Comparison of ENCODE assay signal across 8 cellular contexts in the genomic region with DNA sequence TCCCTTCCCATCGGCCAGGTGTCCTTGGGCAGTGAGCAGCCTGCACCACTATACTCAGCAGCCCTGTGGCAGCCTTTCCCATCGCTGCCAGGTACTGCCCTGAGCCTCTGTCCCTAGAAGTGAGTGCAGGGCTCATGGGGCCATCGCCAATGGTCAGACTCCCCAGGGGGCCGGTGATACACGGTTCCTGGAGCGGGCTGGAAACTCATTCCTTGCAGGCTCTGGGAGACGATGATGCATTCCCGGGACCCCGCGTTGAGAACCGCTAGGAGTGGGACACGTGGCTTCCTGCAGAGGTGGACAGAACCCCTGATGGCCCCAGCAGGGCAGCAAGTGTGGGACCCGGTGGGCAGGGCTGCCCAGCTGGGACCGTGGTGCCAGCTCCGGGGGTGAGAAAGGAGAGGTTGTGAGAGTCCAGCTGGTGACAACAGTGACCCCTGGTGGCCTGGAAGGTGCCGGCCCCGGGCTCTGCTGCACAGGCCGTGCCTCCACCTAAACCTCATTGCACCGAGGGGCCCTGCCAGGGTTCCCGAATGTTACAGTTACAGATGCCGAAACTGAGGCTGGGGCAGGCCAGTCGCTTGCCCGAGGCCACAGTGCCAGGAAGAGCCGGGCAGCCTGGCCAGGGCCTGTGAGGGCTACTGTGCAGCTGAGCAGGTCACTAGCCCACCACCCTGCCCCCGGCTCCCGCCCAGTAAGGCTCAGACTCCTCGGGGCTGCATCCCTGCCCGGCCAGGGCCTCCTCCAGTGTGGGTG. TPM values are rescaled to one million over a fixed set of nuclear protein-coding genes. Genes with fewer than 3 reads are reported as not detected.
DNase-seq lines count a peak whose midpoint lies in the region; ATAC-seq and TF ChIP-seq lines count a peak whose summit lies in the region.

No MANE protein-coding gene starts in this region.

- H3K27ac Mint-ChIP-seq in naive thymus-derived CD8-positive, alpha-beta T cell = no peak overlapping the region

- POLR2A ChIA-PET in HEK293T (lab: Yijun Ruan, JAX) = no interaction called here
- POLR2A ChIA-PET in naive thymus-derived CD8-positive, alpha-beta T cell (lab: Charles Lee) = interaction anchor here (0.6 to 2.4 kb wide), 4 partner anchors 9 to 108 kb away, joined by 3 to 15 read pairs (median 4); no protein-coding TSS in a partner anchor

- CTCF ChIA-PET in HEK293T (lab: Yijun Ruan, JAX) = interaction anchor here (0.6 to 1.3 kb wide), 4 partner anchors 35 to 110 kb away, joined by 3 to 6 read pairs (median 4); no protein-coding TSS in a partner anchor

- peaks cover 40% of the 10 kb centered on the region for H3K27me3 ChIP-seq in NT2/D1 (ENCODE audit: insufficient read depth, insufficient read length)

- peaks cover 0 to 5% (median 3%) of the 10 kb centered on the region in 3 donors for H3K36me3 Mint-ChIP-seq in naive thymus-derived CD8-positive, alpha-beta T cell

- no peaks in the 10 kb centered on the region for H3K36me3 ChIP-seq in NT2/D1 (ENCODE audit: insufficient read depth, insufficient read length, low read length)

- DNase-seq in Daoy (ENCODE audit: low read depth) (peak; percentile 59), HEK293T (ENCODE audit: extremely low spot score) (peak; percentile 83), NT2/D1 (ENCODE audit: low read depth, low spot score) (peak; percentile 39), activated T-cell treated with anti-CD3 and anti-CD28 coated beads for 24 hours (ENCODE audit: low read depth) (peak; percentile 58), epithelial cell of proximal tubule (ENCODE audit: low read depth) (no peak), NCI-H446 treated with DMSO at 0.1 percent for 48 hours (lab: John Stamatoyannopoulos, UW) (no peak)
- peak; percentile 49 to 81 (median 72) for DNase-seq in naive thymus-derived CD8-positive, alpha-beta T cell
- DNase-seq in stimulated activated naive CD4-positive, alpha-beta T cell treated with Interleukin-2 at 50 U/mL for 16 hours (lab: John Stamatoyannopoulos, UW) = peak; percentile 55

- H3K4me3 Mint-ChIP-seq in naive thymus-derived CD8-positive, alpha-beta T cell = no peak overlapping the region

- peak overlapping the region; percentile 50 for H3K9ac ChIP-seq in NT2/D1 (ENCODE audit: insufficient read length, low read depth)

- H3K4me3 ChIP-seq in NT2/D1 (ENCODE audit: insufficient read length, low read depth) = no peak overlapping the region
- H3K4me3 ChIP-seq in epithelial cell of proximal tubule (ENCODE audit: low read depth, low read length) = no peak overlapping the region

- H3K9me3 Mint-ChIP-seq in naive thymus-derived CD8-positive, alpha-beta T cell = no peaks in the 10 kb centered on the region

- TF ChIP-seq CTCF in epithelial cell of proximal tubule (conservative IDR thresholded peaks at IDR 0.05; ENCODE audit: low read depth, low read length) = peak; percentile 84

- peaks cover 14% of the 10 kb centered on the region for H3K9me3 ChIP-seq in NT2/D1 (ENCODE audit: insufficient read depth, low read length)

- no peaks in the 10 kb centered on the region for H3K27me3 Mint-ChIP-seq in naive thymus-derived CD8-positive, alpha-beta T cell

- H3K4me1 Mint-ChIP-seq in naive thymus-derived CD8-positive, alpha-beta T cell = peaks cover 6 to 26% (median 17%) of the 10 kb centered on the region in 4 donors

- H3K4me1 ChIP-seq in NT2/D1 (ENCODE audit: insufficient read depth, insufficient read length) = peaks cover 35% of the 10 kb centered on the region

- ATAC-seq in naive thymus-derived CD8-positive, alpha-beta T cell = peak; percentile 83 to 85

TF ChIP-seq in HEK293T, 16 proteins besides CTCF, POLR2A, EP300 and RAD21:
- no peak for TF ChIP-seq FOXK2 (IDR thresholded peaks at IDR 0.05)
- TF ChIP-seq TARDBP (IDR thresholded peaks at IDR 0.05) = no peak
- TF ChIP-seq ELF4 (IDR thresholded peaks at IDR 0.05) = no peak
- no peak for TF ChIP-seq L3MBTL2 (conservative IDR thresholded peaks at IDR 0.05)
- no peak for TF ChIP-seq ZNF384 (IDR thresholded peaks at IDR 0.05)
- no peak for TF ChIP-seq SP1 (IDR thresholded peaks at IDR 0.05)
- no peak for TF ChIP-seq CTBP1 (IDR thresholded peaks at IDR 0.05; ENCODE audit: borderline replicate concordance)
- no peak for TF ChIP-seq FOXA1 (IDR thresholded peaks at IDR 0.05)
- no peak for TF ChIP-seq ARNT (IDR thresholded peaks at IDR 0.05)
- TF ChIP-seq FOXM1 (IDR thresholded peaks at IDR 0.05; ENCODE audit: borderline replicate concordance) = no peak

RNA-seq across cellular contexts. Expression of gene FBRSL1, which starts 33.8 kb away (rescaled TPM):
- total RNA-seq in Daoy (2014; rRNA removed; shearing (Covaris generic)) = 2.6 and 9.8 TPM in 2 replicates
- total RNA-seq in epithelial cell of proximal tubule = 57.4 and 95.9 TPM in 2 replicates
- total RNA-seq in naive thymus-derived CD8-positive, alpha-beta T cell = 100 to 1,000 TPM in 1 of 2 experiments, 10 to 100 TPM in 1; 97.5 to 101 TPM
- polyA plus RNA-seq in naive thymus-derived CD8-positive, alpha-beta T cell = 1 to 10 TPM in 1 of 3 donors, under 1 TPM in 2; 0.38 to 1.0 (median 0.42) TPM

Comparison
In these comparisons a context has a peak if more than half of its experiments do, and no peak if none do; other contexts are left out.
1. DNase-seq: peak in Daoy (single experiment), HEK293T (single experiment), NT2/D1 (single experiment), activated T-cell treated with anti-CD3 and anti-CD28 coated beads for 24 hours (single experiment), naive thymus-derived CD8-positive, alpha-beta T cell (10 of 10) and stimulated activated naive CD4-positive, alpha-beta T cell treated with Interleukin-2 at 50 U/mL for 16 hours (single experiment); none in epithelial cell of proximal tubule (single experiment) and NCI-H446 treated with DMSO at 0.1 percent for 48 hours (single experiment).